11 cellular contexts compared by ENCODE assay signal in the genomic region with DNA sequence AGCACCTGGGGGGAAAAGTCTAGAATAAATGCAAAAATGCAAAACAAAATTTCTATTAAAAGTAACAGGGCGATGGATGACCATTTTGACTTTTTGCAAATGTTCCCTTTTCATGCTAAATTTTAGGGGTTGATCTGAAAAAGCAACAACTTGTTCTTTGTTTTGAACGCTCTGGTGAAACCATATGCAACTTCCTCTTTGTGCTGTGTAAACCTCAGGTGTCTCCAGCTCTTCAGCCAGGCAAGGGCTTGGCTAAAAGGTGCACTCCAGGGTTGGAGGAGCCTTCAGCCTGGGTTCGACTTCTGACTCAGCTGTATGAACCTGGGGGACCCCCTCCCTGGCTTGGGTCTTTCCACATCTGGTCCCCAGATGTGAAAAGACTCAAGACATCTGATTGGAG. TPM values are rescaled to one million over a fixed set of nuclear protein-coding genes. Genes with fewer than 3 reads are reported as not detected.
DNase-seq lines count a peak whose midpoint lies in the region; ATAC-seq lines count a peak whose summit lies in the region.
"Had no signal": no experiment of that assay in that cellular context is flagged by ENCODE, and none has a peak within 500 bp of the region (broad histone marks: within the 10 kb centered on the region; RNA-seq: fewer than 3 reads in every experiment).

No MANE protein-coding gene starts in this region.

- no peaks in the 10 kb centered on the region for H3K9me3 Mint-ChIP-seq in natural killer cell treated with Interleukin-12 subunit alpha and Interleukin-12 subunit beta and Interleukin-15 and Interleukin-18, amount 100 ng/mL, for 72 hours
- H3K9me3 Mint-ChIP-seq: activated T-helper 2 cell treated with anti-CD3 and anti-CD28 coated beads, Interferon-gamma antibody, Interleukin-2, Interleukin-4, amounts not matched to agents 10 μg/mL and 5 μg/mL and 100 μg/mL, durations not matched to agents 14 hours and 24 hours and 36 hours had no signal

- ATAC-seq in GM18867 (IDR thresholded peaks at IDR 0.05; ENCODE audit: unreplicated experiment), result peak; percentile 40
- ATAC-seq in GM21786 (IDR thresholded peaks at IDR 0.05; ENCODE audit: unreplicated experiment), result peak; percentile 50
- ATAC-seq in natural killer cell treated with Interleukin-12 subunit alpha and Interleukin-12 subunit beta and Interleukin-15 and Interleukin-18, amount 100 ng/mL, for 72 hours, result no peak
- ATAC-seq in HG02884 (IDR thresholded peaks at IDR 0.05; ENCODE audit: unreplicated experiment), result no peak

- H3K4me3 Mint-ChIP-seq in natural killer cell treated with Interleukin-12 subunit alpha and Interleukin-12 subunit beta and Interleukin-15 and Interleukin-18, amount 100 ng/mL, for 72 hours, result peak overlapping the region; percentile 32

- H3K27me3 Mint-ChIP-seq in natural killer cell treated with Interleukin-12 subunit alpha and Interleukin-12 subunit beta and Interleukin-15 and Interleukin-18, amount 100 ng/mL, for 72 hours, result no peaks in the 10 kb centered on the region

- H3K27ac Mint-ChIP-seq in natural killer cell treated with Interleukin-12 subunit alpha and Interleukin-12 subunit beta and Interleukin-15 and Interleukin-18, amount 100 ng/mL, for 72 hours, result peak overlapping the region; percentile 67 to 89
- H3K27ac Mint-ChIP-seq: activated T-helper 2 cell treated with anti-CD3 and anti-CD28 coated beads, Interferon-gamma antibody, Interleukin-2, Interleukin-4, amounts not matched to agents 10 μg/mL and 5 μg/mL and 100 μg/mL, durations not matched to agents 14 hours and 24 hours and 36 hours had no signal

- peaks cover 61% of the 10 kb centered on the region for H3K36me3 Mint-ChIP-seq in natural killer cell treated with Interleukin-12 subunit alpha and Interleukin-12 subunit beta and Interleukin-15 and Interleukin-18, amount 100 ng/mL, for 72 hours

- DNase-seq in MV-4-11 (lab: John Stamatoyannopoulos, UW) (peak; percentile 43), NCI-H1436 (lab: John Stamatoyannopoulos, UW) (no peak), NCI-H2107 (lab: John Stamatoyannopoulos, UW) (no peak)
- DNase-seq in natural killer cell treated with Interleukin-12 subunit alpha and Interleukin-12 subunit beta and Interleukin-15 and Interleukin-18, amount 100 ng/mL, for 72 hours (ENCODE audit: low spot score), result no peak
- no peak for DNase-seq in stimulated activated CD4-positive, alpha-beta T cell treated with anti-CD3 and anti-CD28 coated beads, Interleukin-15, amount 100 ng/mL, for 24 hours
- DNase-seq: stimulated activated CD4-positive, alpha-beta T cell treated with anti-CD3 and anti-CD28 coated beads, Interleukin-2, amount 100 ng/mL, for 48 hours had no signal

- peaks cover 65 to 77% of the 10 kb centered on the region in 2 donors for H3K4me1 Mint-ChIP-seq in natural killer cell treated with Interleukin-12 subunit alpha and Interleukin-12 subunit beta and Interleukin-15 and Interleukin-18, amount 100 ng/mL, for 72 hours (ENCODE audit: low read depth in 2 of 2)

RNA-seq across cellular contexts. Expression of a gene that starts 9.5 kb away (rescaled TPM):
- total RNA-seq in natural killer cell treated with Interleukin-12 subunit alpha and Interleukin-12 subunit beta and Interleukin-15 and Interleukin-18, amount 100 ng/mL, for 72 hours, result 100 to 1,000 TPM; 198 to 510 TPM
- total RNA-seq: endothelial cell of umbilical vein had no signal

Comparison
In these comparisons a context has a peak if more than half of its experiments do, and no peak if none do; other contexts are left out.
1. ATAC-seq: peak in GM18867 (single experiment) and GM21786 (single experiment); none in natural killer cell treated with Interleukin-12 subunit alpha and Interleukin-12 subunit beta and Interleukin-15 and Interleukin-18, amount 100 ng/mL, for 72 hours (0 of 2) and HG02884 (single experiment).